In genomic region chr10:27601519-27601918, GRCh38 we compare ENCODE assay signal across 19 cellular contexts.
DNase-seq lines count a peak whose midpoint lies in the region; ATAC-seq and TF ChIP-seq lines count a peak whose summit lies in the region.
"Had no signal": no experiment of that assay in that cellular context is flagged by ENCODE, and none has a peak within 500 bp of the region (broad histone marks: within the 10 kb centered on the region; RNA-seq: fewer than 3 reads in every experiment).

No MANE protein-coding gene starts in this region.

- TF ChIP-seq POLR2A in IMR-90 (IDR thresholded peaks at IDR 0.05; ENCODE audit: low read depth, low read length): no peak

- no peak for TF ChIP-seq CTCF in IMR-90 (conservative IDR thresholded peaks at IDR 0.05; ENCODE audit: low read depth, low read length)
- no peak for TF ChIP-seq CTCF in natural killer cell (IDR thresholded peaks at IDR 0.05)

- no peak overlapping the region for H3K27ac Mint-ChIP-seq in natural killer cell

- H2AK9ac ChIP-seq in IMR-90 (replicated peaks; ENCODE audit: low read depth, low read length, poor library complexity): no peak overlapping the region

- BruUV-seq in IMR-90 (replicated peaks; lab: Mats Ljungman, UMichigan): no TSS peak

- H3K9ac ChIP-seq in IMR-90 (ENCODE audit: low read depth, low read length): no peak overlapping the region

- H3K4me3 ChIP-seq in IMR-90 (ENCODE audit: insufficient read depth, low read depth, low read length): no peak overlapping the region
- H3K4me3 ChIP-seq: GM12878 had no signal

- H3K9me1 ChIP-seq in IMR-90 (ENCODE audit: insufficient read depth, low read length): no peaks in the 10 kb centered on the region

- no peak overlapping the region for H3K18ac ChIP-seq in IMR-90 (ENCODE audit: low read depth, low read length)

- H2BK5ac ChIP-seq in IMR-90 (ENCODE audit: low read depth, low read length, poor library complexity, severe bottlenecking): no peak overlapping the region

- H2AFZ ChIP-seq in IMR-90 (replicated peaks; ENCODE audit: low read length, poor library complexity): no peak overlapping the region

- POLR2A ChIA-PET in IMR-90 (lab: Charles Lee; ENCODE audit: unreplicated experiment): interaction anchor here (1.3 kb wide), 1 partner anchor 10 kb away, joined by 4 read pairs; no protein-coding TSS in a partner anchor

- H2BK15ac ChIP-seq in IMR-90 (ENCODE audit: low read depth, low read length): no peak overlapping the region

- no peaks in the 10 kb centered on the region for H3K9me3 Mint-ChIP-seq in natural killer cell

- TF ChIP-seq RAD21 in IMR-90 (IDR thresholded peaks at IDR 0.05; ENCODE audit: low read length): no peak

- peaks cover 2% of the 10 kb centered on the region; the same call in 1 of the 2 replicates for H3K27me3 ChIP-seq in IMR-90 (ENCODE audit: control insufficient read depth, insufficient read depth, low read length)

- intact Hi-C loops in IMR-90 (cut with micrococcal nuclease): no loop called here
- intact Hi-C loops in left colon (cut with DNase I, micrococcal nuclease): no loop called here
- intact Hi-C loops in sciatic nerve (cut with DNase I): no loop called here
- intact Hi-C loops in natural killer cell (cut with micrococcal nuclease): no loop called here

- no peaks in the 10 kb centered on the region for H3K79me1 ChIP-seq in IMR-90 (ENCODE audit: low read depth in 1 of 2, low read length in 2 of 2)

- no peaks in the 10 kb centered on the region for H4K20me1 ChIP-seq in IMR-90 (ENCODE audit: insufficient read depth, low read length)

- H2AK5ac ChIP-seq in IMR-90 (ENCODE audit: low read depth, low read length): no peak overlapping the region

- H4K8ac ChIP-seq in IMR-90 (ENCODE audit: low read depth in 2 of 2, low read length in 2 of 2): no peak overlapping the region

- no peak overlapping the region for H4K91ac ChIP-seq in IMR-90 (ENCODE audit: insufficient read depth, low read depth, low read length)

- H3K23ac ChIP-seq in IMR-90 (ENCODE audit: low read depth, low read length): no peak overlapping the region

- H3K4ac ChIP-seq in IMR-90 (ENCODE audit: low read depth, low read length): no peak overlapping the region

- dilution Hi-C loops in IMR-90 (cut with HindIII; ENCODE audit: low sequenced_read_pairs, unreplicated experiment): no loop called here

- no peak overlapping the region for H3K4me3 Mint-ChIP-seq in natural killer cell
- H3K4me3 Mint-ChIP-seq: CD8-positive, alpha-beta memory T cell had no signal

- no peaks in the 10 kb centered on the region for H3K36me3 Mint-ChIP-seq in natural killer cell

- CTCF ChIA-PET in IMR-90 (lab: Yijun Ruan, JAX): interaction anchor here (0.6 kb wide), 1 partner anchor 44 kb away, joined by 3 read pairs; no protein-coding TSS in a partner anchor

- ATAC-seq in IMR-90 (ENCODE audit: low read depth): peak; percentile 53
- ATAC-seq in left colon: peak; percentile 45
- ATAC-seq in sciatic nerve: peak; percentile 33
- ATAC-seq in natural killer cell: no peak
- ATAC-seq: GM12878, HCT116 had no signal

- peak overlapping the region; percentile 49 for H3K4me2 ChIP-seq in IMR-90 (ENCODE audit: low read depth, low read length)

- no peak overlapping the region for H3K56ac ChIP-seq in IMR-90 (ENCODE audit: extremely low read depth, insufficient read depth, low read length)

- H3K36me3 ChIP-seq in IMR-90 (ENCODE audit: control insufficient read depth, insufficient read depth, low read length): no peaks in the 10 kb centered on the region

- H2BK20ac ChIP-seq in IMR-90 (ENCODE audit: low read depth, low read length): no peak overlapping the region

- H4K5ac ChIP-seq in IMR-90 (ENCODE audit: low read depth, low read length): no peak overlapping the region

- no peaks in the 10 kb centered on the region for H3K9me3 ChIP-seq in IMR-90 (ENCODE audit: control insufficient read depth, insufficient read depth, low read length)

- peaks cover 3% of the 10 kb centered on the region; the same call in 1 of the 2 replicates for H3K4me1 ChIP-seq in IMR-90 (ENCODE audit: control insufficient read depth, insufficient read depth, low read length)

- peak; percentile 17 for DNase-seq in AG08395 (ENCODE audit: low spot score)
- DNase-seq in IMR-90: peak; percentile 4
- no peak for DNase-seq in left colon
- DNase-seq in sciatic nerve (ENCODE audit: low spot score): no peak
- DNase-seq in stimulated activated CD4-positive, alpha-beta T cell treated with anti-CD3 and anti-CD28 coated beads, Interleukin-2, amount 100 ng/mL, for 48 hours: no peak
- no peak for DNase-seq in natural killer cell
- no peak for DNase-seq in activated gamma-delta T cell treated with Interleukin-2 at 50 U/mL for 16 hours
- DNase-seq: C1 segment of cervical spinal cord; CD8-positive, alpha-beta memory T cell; DMS53; EL; GOT3; MV-4-11; NCI-H1694 treated with DMSO at 0.1 percent for 48 hours; NCI-H2227 treated with DMSO at 0.1 percent for 48 hours; NCI-H524; SIG-M5 had no signal

- H3K27ac ChIP-seq in IMR-90 (ENCODE audit: insufficient read depth, low read length): no peak overlapping the region

- peaks cover 8 to 24% of the 10 kb centered on the region in 2 donors for H3K27me3 Mint-ChIP-seq in natural killer cell (ENCODE audit: low read depth in 2 of 2)

- WGBS in IMR-90 (ENCODE audit: extremely low coverage in 2 of 2, insufficient read length in 1 of 2), 2 experiments: no CpG with 5 or more reads among the region's 5 CpGs

- in situ Hi-C loops in IMR-90 (cut with MboI; ENCODE audit: low sequenced_read_pairs): no loop called here

- H3K4me1 Mint-ChIP-seq in natural killer cell: no peaks in the 10 kb centered on the region
- H3K4me1 Mint-ChIP-seq: CD8-positive, alpha-beta memory T cell had no signal

- H2BK120ac ChIP-seq in IMR-90 (ENCODE audit: low read depth, low read length): no peak overlapping the region

- no peak overlapping the region for H3K14ac ChIP-seq in IMR-90 (replicated peaks; ENCODE audit: low read depth, low read length)

TF ChIP-seq in IMR-90, 13 proteins besides CTCF, POLR2A, EP300 and RAD21:
- TF ChIP-seq MAFK (IDR thresholded peaks at IDR 0.05; ENCODE audit: low read depth, low read length): no peak

Comparison
In these comparisons a context has a peak if more than half of its experiments do, and no peak if none do; other contexts are left out.
1. DNase-seq: peak in AG08395 (single experiment) and IMR-90 (single experiment); none in left colon (0 of 2), sciatic nerve (single experiment), stimulated activated CD4-positive, alpha-beta T cell treated with anti-CD3 and anti-CD28 coated beads, Interleukin-2, amount 100 ng/mL, for 48 hours (0 of 2), natural killer cell (single experiment) and activated gamma-delta T cell treated with Interleukin-2 at 50 U/mL for 16 hours (single experiment).
2. ATAC-seq: peak in IMR-90 (single experiment), left colon (single experiment) and sciatic nerve (single experiment); none in natural killer cell (0 of 3).